Comparison of ENCODE assay signal across 10 cellular contexts in the genomic region with DNA sequence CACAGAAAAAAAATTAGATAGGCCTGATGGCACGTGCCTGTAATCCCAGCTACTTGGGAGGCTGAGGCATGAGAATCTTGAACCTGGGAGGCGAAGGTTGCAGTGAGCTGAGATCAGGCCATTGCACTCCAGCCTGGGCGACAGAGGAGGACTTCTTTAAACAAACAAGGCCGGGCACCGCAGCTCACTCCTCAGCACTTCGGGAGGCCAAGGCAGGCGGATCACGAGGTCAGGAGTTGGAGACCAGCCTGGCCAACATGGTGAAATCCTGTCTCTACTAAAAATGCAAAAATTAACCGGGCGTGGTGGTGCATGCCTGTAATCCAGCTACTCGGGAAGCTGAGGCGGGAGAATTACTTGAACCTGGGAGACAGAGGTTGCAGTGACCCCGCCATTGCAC. TPM values are rescaled to one million over a fixed set of nuclear protein-coding genes. Genes with fewer than 3 reads are reported as not detected.
DNase-seq lines count a peak whose midpoint lies in the region; ATAC-seq and TF ChIP-seq lines count a peak whose summit lies in the region.
"Not testable (repeated sequence)": the region's sequence is repeated elsewhere in the genome, so short reads cannot be mapped to it uniquely, and the experiment has no call there.
"Had no signal": no experiment of that assay in that cellular context is flagged by ENCODE, and none has a peak within 500 bp of the region (broad histone marks: within the 10 kb centered on the region; RNA-seq: fewer than 3 reads in every experiment).

No MANE protein-coding gene starts in this region.

- H3K27ac ChIP-seq in CD4-positive, alpha-beta T cell (ENCODE audit: low read depth, low read length) = not testable (repeated sequence)
- H3K27ac ChIP-seq in RWPE1 = peak overlapping the region; percentile 23; the same call in 1 of the 2 replicates
- H3K27ac ChIP-seq in lower lobe of right lung = peak overlapping the region; percentile 81

- not testable (repeated sequence) for DNase-seq in CD4-positive, alpha-beta T cell; RWPE1 (ENCODE audit: low spot score); immature natural killer cell; lower lobe of right lung; progenitor cell of endocrine pancreas (ENCODE audit: low spot score, unreplicated experiment)

- H3K36me3 Mint-ChIP-seq in CD4-positive, alpha-beta T cell (ENCODE audit: low read depth); immature natural killer cell; nephron (ENCODE audit: low read depth); progenitor cell of endocrine pancreas (ENCODE audit: insufficient read depth): not testable (repeated sequence)

- peaks cover 16% of the 10 kb centered on the region for H3K4me1 ChIP-seq in lower lobe of right lung

- H3K4me1 Mint-ChIP-seq in CD4-positive, alpha-beta T cell (ENCODE audit: low read depth) = peaks cover 16% of the 10 kb centered on the region
- H3K4me1 Mint-ChIP-seq in immature natural killer cell = peaks cover 23% of the 10 kb centered on the region in 2 donors
- H3K4me1 Mint-ChIP-seq in nephron; progenitor cell of endocrine pancreas (ENCODE audit: low read depth): not testable (repeated sequence)

- H3K9me3 ChIP-seq in CD4-positive, alpha-beta T cell (ENCODE audit: control insufficient read depth, low read length); lower lobe of right lung: not testable (repeated sequence)

- H3K4me3 Mint-ChIP-seq in CD4-positive, alpha-beta T cell = peak overlapping the region; percentile 25
- not testable (repeated sequence) for H3K4me3 Mint-ChIP-seq in immature natural killer cell; progenitor cell of endocrine pancreas (ENCODE audit: low read depth)
- peak overlapping the region in 2 of 3 experiments; percentile 33 to 72 for H3K4me3 Mint-ChIP-seq in nephron

- not testable (repeated sequence) for H3K27me3 ChIP-seq in CD4-positive, alpha-beta T cell (ENCODE audit: control insufficient read depth, insufficient read depth, low read length); lower lobe of right lung (ENCODE audit: low read depth)

- intact Hi-C loops in CD4-positive, alpha-beta T cell (cut with DNase I, micrococcal nuclease) = loop anchor here (5.0 to 10.0 kb wide), 3 partner anchors 243 to 1289 kb away; partner anchors contain the start of genes BANP (in 1 of the 2) and SPG7 (in 1 of the 2)
- intact Hi-C loops in lower lobe of right lung (cut with DNase I) = not testable (repeated sequence)

- not testable (repeated sequence) for TF ChIP-seq CTCF in CD4-positive, alpha-beta T cell (IDR thresholded peaks at IDR 0.05); RWPE1 (conservative IDR thresholded peaks at IDR 0.05; ENCODE audit: low read depth); lower lobe of right lung (IDR thresholded peaks at IDR 0.05); nephron (IDR thresholded peaks at IDR 0.05; ENCODE audit: unreplicated experiment in 3 of 3); progenitor cell of endocrine pancreas (IDR thresholded peaks at IDR 0.05; ENCODE audit: unreplicated experiment)

- CTCF ChIA-PET in CD4-positive, alpha-beta T cell (lab: Charles Lee) = not testable (repeated sequence)
- CTCF ChIA-PET in RWPE1 (lab: Yijun Ruan, JAX) = interaction anchor here (0.6 kb wide), 1 partner anchor 254 kb away, joined by 3 read pairs; no protein-coding TSS in a partner anchor

- not testable (repeated sequence) for H3K27me3 Mint-ChIP-seq in CD4-positive, alpha-beta T cell; progenitor cell of endocrine pancreas
- H3K27me3 Mint-ChIP-seq in immature natural killer cell (ENCODE audit: low read depth in 3 of 3) (peaks cover 9 to 23% (median 19%) of the 10 kb centered on the region in 3 donors), nephron (ENCODE audit: low read depth) (peaks cover 12% of the 10 kb centered on the region)

- POLR2A ChIA-PET in CD4-positive, alpha-beta T cell (lab: Charles Lee); RWPE1 (lab: Yijun Ruan, JAX; ENCODE audit: low non-redundant PET): not testable (repeated sequence)

- H3K9me3 Mint-ChIP-seq in CD4-positive, alpha-beta T cell; immature natural killer cell; nephron; progenitor cell of endocrine pancreas (ENCODE audit: low read depth): not testable (repeated sequence)

- H3K4me3 ChIP-seq in lower lobe of right lung = not testable (repeated sequence)

- H3K27ac Mint-ChIP-seq in CD4-positive, alpha-beta T cell = peak overlapping the region; percentile 83
- H3K27ac Mint-ChIP-seq in immature natural killer cell = peak overlapping the region in 5 of 6 donors; percentile 43 to 84 (median 66)
- H3K27ac Mint-ChIP-seq in nephron = not testable (repeated sequence)
- H3K27ac Mint-ChIP-seq in progenitor cell of endocrine pancreas = peak overlapping the region; percentile 73

- not testable (repeated sequence) for ATAC-seq in CD4-positive, alpha-beta T cell (ENCODE audit: poor library complexity); lower lobe of right lung

- not testable (repeated sequence) for H3K36me3 ChIP-seq in lower lobe of right lung

RNA-seq across cellular contexts. Expression of gene ZNF778, which starts 26.8 kb away (rescaled TPM):
- 1 to 10 TPM; 4.0 to 6.7 TPM for total RNA-seq in CD4-positive, alpha-beta T cell
- 1 to 10 TPM; 4.0 to 5.0 (median 5.0) TPM for polyA plus RNA-seq in immature natural killer cell
- total RNA-seq in lower lobe of right lung (9.7 TPM), progenitor cell of endocrine pancreas (10.5 and 11.2 TPM in 2 replicates)

RNA-seq across cellular contexts. Expression of gene SLC22A31, which starts 43.9 kb away (rescaled TPM):
- total RNA-seq in CD4-positive, alpha-beta T cell = 1 to 10 TPM; 2.1 to 2.9 TPM
- polyA plus RNA-seq in immature natural killer cell = not detected
- total RNA-seq in lower lobe of right lung (132 TPM), progenitor cell of endocrine pancreas (6.9 and 10.3 TPM in 2 replicates)
- total RNA-seq: Daoy, GM23248, H4 had no signal
- polyA plus RNA-seq: CD14-positive monocyte, GM23248 had no signal

Comparison
In these comparisons a context has a peak if more than half of its experiments do, and no peak if none do; other contexts are left out.
1. RNA of gene SLC22A31, which starts 43.9 kb away (total RNA-seq): 132 TPM in lower lobe of right lung (single experiment); 6.9 to 10.3 TPM in progenitor cell of endocrine pancreas and 2.1 to 2.9 TPM in CD4-positive, alpha-beta T cell; every median in the first group is over 10 times any median in the second.